In the genomic region with DNA sequence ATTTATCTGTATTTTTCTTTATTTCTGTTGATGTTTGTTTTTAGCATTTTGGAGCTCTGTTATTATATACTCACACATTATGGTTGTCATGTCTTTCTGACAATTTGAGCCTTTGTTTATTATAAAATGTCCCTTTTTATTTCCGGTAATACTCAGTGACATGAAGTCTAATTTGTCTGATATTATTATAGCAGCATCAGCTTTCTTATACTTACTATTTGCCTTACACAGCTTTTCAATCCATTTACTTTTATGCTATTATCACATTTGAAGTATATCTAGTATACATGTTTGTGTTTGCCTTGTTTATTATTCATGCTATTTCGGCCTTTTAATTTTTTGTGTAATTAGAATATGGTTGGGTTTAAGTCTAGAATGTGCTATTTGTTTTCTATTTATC, we compare ENCODE assay signal across 7 cellular contexts.
"Had no signal": no experiment of that assay in that cellular context is flagged by ENCODE, and none has a peak within 500 bp of the region (broad histone marks: within the 10 kb centered on the region; RNA-seq: fewer than 3 reads in every experiment).

No MANE protein-coding gene starts in this region.

- H3K4me3 ChIP-seq: GM12878 had no signal

- DNase-seq: GDM1, GF-D8 had no signal

- ATAC-seq: GM12878 had no signal

- FAIRE-seq: GM12878, GM12891, GM12892, GM18507, GM19239 had no signal
